ENCODE assay signal across 20 cellular contexts in genomic region chr15:88908123-88908522, GRCh38. TPM values are rescaled to one million over a fixed set of nuclear protein-coding genes. Genes with fewer than 3 reads are reported as not detected.
A peak's percentile ranks its signal among the peaks of the same experiment; 100 is the strongest.
DNase-seq lines count a peak whose midpoint lies in the region; ATAC-seq and TF ChIP-seq lines count a peak whose summit lies in the region.
"Had no signal": no experiment of that assay in that cellular context is flagged by ENCODE, and none has a peak within 500 bp of the region (broad histone marks: within the 10 kb centered on the region; RNA-seq: fewer than 3 reads in every experiment).

No MANE protein-coding gene starts in this region.

- H3K9me3 ChIP-seq in CD8-positive, alpha-beta memory T cell (ENCODE audit: low read length), result no peaks in the 10 kb centered on the region
- no peaks in the 10 kb centered on the region for H3K9me3 ChIP-seq in trophoblast cell (ENCODE audit: insufficient read depth, low read depth, low read length)
- H3K9me3 ChIP-seq: MG63 had no signal

- H3K27me3 ChIP-seq in CD8-positive, alpha-beta memory T cell (ENCODE audit: insufficient read depth, low read length, poor library complexity, severe bottlenecking), result no peaks in the 10 kb centered on the region
- H3K27me3 ChIP-seq in trophoblast cell (ENCODE audit: insufficient read depth, low read length), result no peaks in the 10 kb centered on the region
- H3K27me3 ChIP-seq: hepatocyte, MG63 had no signal

- no peak overlapping the region for H3K9ac ChIP-seq in trophoblast cell (ENCODE audit: low read length)

- no peak overlapping the region for H2AFZ ChIP-seq in trophoblast cell (ENCODE audit: insufficient read depth, low read length, poor library complexity)
- H2AFZ ChIP-seq: hepatocyte had no signal

- H2BK12ac ChIP-seq in trophoblast cell (ENCODE audit: low read length), result no peak overlapping the region

- no peaks in the 10 kb centered on the region for H3K9me3 Mint-ChIP-seq in CD8-positive, alpha-beta memory T cell
- no peaks in the 10 kb centered on the region for H3K9me3 Mint-ChIP-seq in WTC11
- H3K9me3 Mint-ChIP-seq: activated T-cell treated with anti-CD3 and anti-CD28 coated beads, Interleukin-2, amount 50 U/mL, for 72 hours; endodermal cell had no signal

- H3K18ac ChIP-seq in trophoblast cell (ENCODE audit: low read length), result peak overlapping the region; percentile 54

- no peak overlapping the region for H3K27ac ChIP-seq in CD8-positive, alpha-beta memory T cell (ENCODE audit: low read depth, low read length)
- H3K27ac ChIP-seq in trophoblast cell (ENCODE audit: low read depth, low read length), result no peak overlapping the region
- H3K27ac ChIP-seq: hepatocyte, WERI-Rb-1 had no signal

- no CpG with 5 or more reads among the region's 12 CpGs for WGBS in trophoblast cell (ENCODE audit: extremely low coverage, insufficient coverage, insufficient read length)

- peak overlapping the region in 5 of 8 donors; percentile 29 to 85 (median 64) for H3K27ac Mint-ChIP-seq in CD8-positive, alpha-beta memory T cell
- peak overlapping the region; percentile 90 for H3K27ac Mint-ChIP-seq in WTC11
- H3K27ac Mint-ChIP-seq: activated CD8-positive, alpha-beta T cell treated with anti-CD3 and anti-CD28 coated beads, Interleukin-2, amount 10 ng/mL, durations not matched to agents 7 days and 5 days; activated T-cell treated with anti-CD3 and anti-CD28 coated beads, Interleukin-2, amount 50 U/mL, for 72 hours; endodermal cell had no signal

- no peak overlapping the region for H3K4me2 ChIP-seq in trophoblast cell (ENCODE audit: low read length)

- H2AK5ac ChIP-seq in trophoblast cell (ENCODE audit: low read length), result no peak overlapping the region

- H3K23ac ChIP-seq in trophoblast cell (ENCODE audit: low read length), result no peak overlapping the region

- POLR2A ChIA-PET in CD8-positive, alpha-beta memory T cell (lab: Charles Lee), result no interaction called here
- POLR2A ChIA-PET in WTC11 (lab: Charles Lee), result no interaction called here

- CTCF ChIA-PET in CD8-positive, alpha-beta memory T cell (lab: Charles Lee), result interaction anchor here (1.2 to 6.7 kb wide), 2 partner anchors 14 to 284 kb away, joined by 3 to 94 read pairs; partner anchors contain the start of gene HAPLN3
- CTCF ChIA-PET in WTC11 (lab: Charles Lee), result interaction anchor here (0.7 to 8.6 kb wide), 6 partner anchors 10 to 270 kb away, joined by 3 to 226 read pairs (median 4); partner anchors contain the start of gene HAPLN3

- ATAC-seq in WTC11 (no peak), GM21367 (IDR thresholded peaks at IDR 0.05; ENCODE audit: unreplicated experiment) (no peak)
- ATAC-seq: activated CD8-positive, alpha-beta T cell treated with anti-CD3 and anti-CD28 coated beads, Interleukin-2, amount 10 ng/mL, durations not matched to agents 7 days and 5 days; activated T-cell treated with anti-CD3 and anti-CD28 coated beads, Interleukin-2, amount 50 U/mL, for 72 hours had no signal

- no peaks in the 10 kb centered on the region for H3K36me3 ChIP-seq in CD8-positive, alpha-beta memory T cell (ENCODE audit: insufficient read depth, low read length)
- H3K36me3 ChIP-seq in trophoblast cell (ENCODE audit: control insufficient read depth in 1 of 2, insufficient read depth in 2 of 2, low read length in 2 of 2), result peaks cover 67 to 73% of the 10 kb centered on the region in 2 experiments

- no peaks in the 10 kb centered on the region for H3K27me3 Mint-ChIP-seq in CD8-positive, alpha-beta memory T cell
- no peaks in the 10 kb centered on the region; the same call in 1 of the 2 replicates for H3K27me3 Mint-ChIP-seq in WTC11 (ENCODE audit: low read depth)

- H3K14ac ChIP-seq in trophoblast cell (ENCODE audit: low read length), result no peak overlapping the region

- peaks cover 15% of the 10 kb centered on the region for H3K79me2 ChIP-seq in trophoblast cell (ENCODE audit: control insufficient read depth, insufficient read depth, low read length, poor library complexity)

- H3K4me3 Mint-ChIP-seq in CD8-positive, alpha-beta memory T cell, result no peak overlapping the region
- peak overlapping the region; percentile 15; the same call in 1 of the 2 replicates for H3K4me3 Mint-ChIP-seq in WTC11
- H3K4me3 Mint-ChIP-seq: activated CD8-positive, alpha-beta T cell treated with anti-CD3 and anti-CD28 coated beads, Interleukin-2, amount 10 ng/mL, durations not matched to agents 7 days and 5 days; activated T-cell treated with anti-CD3 and anti-CD28 coated beads, Interleukin-2, amount 50 U/mL, for 72 hours; endodermal cell had no signal

- no peak overlapping the region for H4K8ac ChIP-seq in trophoblast cell (ENCODE audit: low read depth, low read length)

- no peak overlapping the region for H3K4ac ChIP-seq in trophoblast cell (ENCODE audit: low read depth, low read length)

- H4K91ac ChIP-seq in trophoblast cell (ENCODE audit: low read depth, low read length), result no peak overlapping the region

- H3K36me3 Mint-ChIP-seq in CD8-positive, alpha-beta memory T cell, result peaks cover 3 to 22% (median 4%) of the 10 kb centered on the region in 3 donors
- H3K36me3 Mint-ChIP-seq in WTC11, result peaks cover 87% of the 10 kb centered on the region

- H3K4me1 ChIP-seq in CD8-positive, alpha-beta memory T cell (ENCODE audit: insufficient read depth, low read length), result peaks cover 36% of the 10 kb centered on the region
- peaks cover 23 to 24% of the 10 kb centered on the region in 2 experiments for H3K4me1 ChIP-seq in trophoblast cell (ENCODE audit: control insufficient read depth in 1 of 2, insufficient read depth in 2 of 2, low read length in 2 of 2)

- DNase-seq in AG20443 (ENCODE audit: low spot score), result peak; percentile 0
- no peak for DNase-seq in CD8-positive, alpha-beta memory T cell
- DNase-seq in WTC11 (ENCODE audit: low spot score), result no peak
- no peak for DNase-seq in trophoblast cell
- no peak for DNase-seq in stimulated activated CD4-positive, alpha-beta T cell treated with anti-CD3 and anti-CD28 coated beads, Interleukin-2, amount 100 ng/mL, for 48 hours
- no peak for DNase-seq in activated CD4-positive, CD25-positive, alpha-beta regulatory T cell treated with anti-CD3 and anti-CD28 coated beads, Interleukin-2, amount 50 U/mL, for 72 hours
- DNase-seq: activated CD8-positive, alpha-beta T cell treated with anti-CD3 and anti-CD28 coated beads, Interleukin-2, amount 10 ng/mL, durations not matched to agents 7 days and 5 days; activated naive CD4-positive, alpha-beta T cell treated with anti-CD3 and anti-CD28 coated beads, Interleukin-2, amount 50 U/mL, for 16 hours; activated T-cell treated with anti-CD3 and anti-CD28 coated beads, Interleukin-2, amount 50 U/mL, for 72 hours; AML-193; Calu3; endodermal cell; MG63; NCI-H1436 treated with DMSO at 0.1 percent for 48 hours; NCI-H526; SIG-M5; stimulated activated CD8-positive, alpha-beta memory T cell treated with anti-CD3 and anti-CD28 coated beads, Interleukin-4, amount 100 ng/mL, for 48 hours; WERI-Rb-1 had no signal

- no peak overlapping the region for H2BK120ac ChIP-seq in trophoblast cell (ENCODE audit: insufficient read depth, low read length, poor library complexity)

- peaks cover 39 to 60% (median 44%) of the 10 kb centered on the region in 3 donors for H3K4me1 Mint-ChIP-seq in CD8-positive, alpha-beta memory T cell
- peaks cover 76% of the 10 kb centered on the region for H3K4me1 Mint-ChIP-seq in WTC11

- H3K4me3 ChIP-seq in CD8-positive, alpha-beta memory T cell (ENCODE audit: low read length), result no peak overlapping the region
- no peak overlapping the region for H3K4me3 ChIP-seq in trophoblast cell (ENCODE audit: low read depth, low read length)
- H3K4me3 ChIP-seq: hepatocyte, MG63 had no signal

- H3K79me1 ChIP-seq in trophoblast cell (ENCODE audit: low read length), result peaks cover 14% of the 10 kb centered on the region

- no peak overlapping the region for H2BK5ac ChIP-seq in trophoblast cell (ENCODE audit: low read depth, low read length, poor library complexity)

- no peak for TF ChIP-seq CTCF in WTC11 (IDR thresholded peaks at IDR 0.05)

- no peak overlapping the region for H4K12ac ChIP-seq in trophoblast cell (ENCODE audit: low read depth, low read length)

TF ChIP-seq in WTC11, 78 proteins besides CTCF, POLR2A, EP300 and RAD21:
- no peak for TF ChIP-seq CREM (CRISPR knock-in tag; IDR thresholded peaks at IDR 0.05)

RNA-seq across cellular contexts. Expression of gene MFGE8, which starts 5.1 kb away (rescaled TPM):
- total RNA-seq in CD8-positive, alpha-beta memory T cell, result 10 to 100 TPM; 23.0 to 27.1 TPM
- polyA plus RNA-seq in CD8-positive, alpha-beta memory T cell, result 9.6 TPM
- total RNA-seq in WTC11 (2021), result 719 to 847 TPM (median 814 TPM) in 3 replicates
- 445 and 464 TPM in 2 replicates for polyA plus RNA-seq in trophoblast cell (2013)

RNA-seq across cellular contexts. Expression of gene HAPLN3, which starts 12.8 kb away (rescaled TPM):
- total RNA-seq in CD8-positive, alpha-beta memory T cell, result 10 to 100 TPM; 32.2 to 32.3 TPM
- 24.6 TPM for polyA plus RNA-seq in CD8-positive, alpha-beta memory T cell
- total RNA-seq in WTC11 (2021), result 50.6 to 65.9 TPM (median 65.2 TPM) in 3 replicates
- 32.5 and 37.3 TPM in 2 replicates for polyA plus RNA-seq in trophoblast cell (2013)

Comparison
In these comparisons a context has a peak if more than half of its experiments do, and no peak if none do; other contexts are left out.
1. RNA of gene MFGE8, which starts 5.1 kb away (total RNA-seq): 719 to 847 TPM in WTC11; 23.0 to 27.1 TPM in CD8-positive, alpha-beta memory T cell; every median in the first group is over 10 times any median in the second.